22 cellular contexts compared by ENCODE assay signal in genomic region chr21:40102682-40103081, GRCh38.
DNase-seq lines count a peak whose midpoint lies in the region; ATAC-seq and TF ChIP-seq lines count a peak whose summit lies in the region.
"Had no signal": no experiment of that assay in that cellular context is flagged by ENCODE, and none has a peak within 500 bp of the region (broad histone marks: within the 10 kb centered on the region; RNA-seq: fewer than 3 reads in every experiment).

No MANE protein-coding gene starts in this region.

- no peak overlapping the region for H3K4me2 ChIP-seq in GM23338
- H3K4me2 ChIP-seq: A549; BLaER1 treated with 17β-estradiol and CSF1 and Interleukin-3, amounts not matched to agents 10 nM and 100 nM had no signal

- peak; percentile 81 for ATAC-seq in GM23338
- peak; percentile 56 for ATAC-seq in WTC11
- no peak for ATAC-seq in stimulated activated naive CD8-positive, alpha-beta T cell treated with anti-CD3 and anti-CD28 coated beads, Interleukin-15, amount 100 ng/mL, for 72 hours
- ATAC-seq: A549, GM12878, HCT116 had no signal

- no peaks in the 10 kb centered on the region for H3F3A ChIP-seq in GM23338 (replicated peaks; ENCODE audit: low read depth)

- no peak overlapping the region for H2AFZ ChIP-seq in GM23338

- no peaks in the 10 kb centered on the region; the same call in 1 of the 2 replicates for H3K4me1 ChIP-seq in GM23338 (ENCODE audit: insufficient read depth)
- H3K4me1 ChIP-seq: A549; BE2C; BLaER1 treated with 17β-estradiol and CSF1 and Interleukin-3, amounts not matched to agents 10 nM and 100 nM had no signal

- DNase-seq in GM23338 (ENCODE audit: low spot score) (no peak), WTC11 (ENCODE audit: low spot score) (no peak), iPS-NIHi11 (ENCODE audit: low spot score) (peak; percentile 33), NCI-H2227 treated with DMSO at 0.1 percent for 48 hours (lab: John Stamatoyannopoulos, UW) (no peak), DMS153 (lab: John Stamatoyannopoulos, UW) (no peak)
- no peak for DNase-seq in stimulated activated naive CD8-positive, alpha-beta T cell treated with anti-CD3 and anti-CD28 coated beads, Interleukin-15, amount 100 ng/mL, for 72 hours
- DNase-seq: 8988T; ACHN; AML-193; BE2C; Calu3; CD4-positive, alpha-beta T cell; CD8-positive, alpha-beta memory T cell; DND-41; GDM1; GOT3; H9 had no signal

- H3K27ac ChIP-seq in GM23338 (ENCODE audit: low read depth) = no peak overlapping the region
- H3K27ac ChIP-seq: A549; BLaER1 treated with 17β-estradiol and CSF1 and Interleukin-3, amounts not matched to agents 10 nM and 100 nM had no signal

- TF ChIP-seq CTCF in GM23338 (conservative IDR thresholded peaks at IDR 0.05; ENCODE audit: low read depth in 2 of 2) (no peak), WTC11 (IDR thresholded peaks at IDR 0.05) (no peak)

- H3K9me3 Mint-ChIP-seq in GM23338 = peaks cover 57% of the 10 kb centered on the region
- peaks cover 28% of the 10 kb centered on the region for H3K9me3 Mint-ChIP-seq in WTC11
- H3K9me3 Mint-ChIP-seq in stimulated activated naive CD8-positive, alpha-beta T cell treated with anti-CD3 and anti-CD28 coated beads, Interleukin-15, amount 100 ng/mL, for 72 hours = peaks cover 9 to 30% of the 10 kb centered on the region in 2 donors

- H3K27me3 Mint-ChIP-seq in GM23338 (ENCODE audit: insufficient read depth, low read depth, poor library complexity) (peaks cover 5% of the 10 kb centered on the region), WTC11 (ENCODE audit: low read depth) (peaks cover under 1% of the 10 kb centered on the region; the same call in 1 of the 2 replicates)
- no peaks in the 10 kb centered on the region for H3K27me3 Mint-ChIP-seq in stimulated activated naive CD8-positive, alpha-beta T cell treated with anti-CD3 and anti-CD28 coated beads, Interleukin-15, amount 100 ng/mL, for 72 hours
- H3K27me3 Mint-ChIP-seq: CD4-positive, alpha-beta T cell; CD8-positive, alpha-beta memory T cell had no signal

- H3K4me3 Mint-ChIP-seq in GM23338 (no peak overlapping the region), WTC11 (no peak overlapping the region)
- no peak overlapping the region for H3K4me3 Mint-ChIP-seq in stimulated activated naive CD8-positive, alpha-beta T cell treated with anti-CD3 and anti-CD28 coated beads, Interleukin-15, amount 100 ng/mL, for 72 hours
- H3K4me3 Mint-ChIP-seq: CD14-positive monocyte; CD4-positive, alpha-beta T cell; CD8-positive, alpha-beta memory T cell; H9 had no signal

- H3K9me2 ChIP-seq in GM23338 (ENCODE audit: insufficient read depth) = no peaks in the 10 kb centered on the region

- H3K27me3 ChIP-seq in GM23338 (ENCODE audit: insufficient read depth) = no peaks in the 10 kb centered on the region
- H3K27me3 ChIP-seq: BE2C; BLaER1 treated with 17β-estradiol and CSF1 and Interleukin-3, amounts not matched to agents 10 nM and 100 nM had no signal

- H3K27ac Mint-ChIP-seq in GM23338 (no peak overlapping the region), WTC11 (no peak overlapping the region)
- no peak overlapping the region for H3K27ac Mint-ChIP-seq in stimulated activated naive CD8-positive, alpha-beta T cell treated with anti-CD3 and anti-CD28 coated beads, Interleukin-15, amount 100 ng/mL, for 72 hours
- H3K27ac Mint-ChIP-seq: CD14-positive monocyte; CD4-positive, alpha-beta T cell; CD8-positive, alpha-beta memory T cell; H9 had no signal

- no peak overlapping the region for H3K4me3 ChIP-seq in GM23338
- H3K4me3 ChIP-seq: A549; BLaER1 treated with 17β-estradiol and CSF1 and Interleukin-3, amounts not matched to agents 10 nM and 100 nM; GM12878 had no signal

- peaks cover 4% of the 10 kb centered on the region; the same call in 1 of the 3 replicates for H3K4me1 Mint-ChIP-seq in GM23338
- H3K4me1 Mint-ChIP-seq in WTC11 = peaks cover 6% of the 10 kb centered on the region
- no peaks in the 10 kb centered on the region for H3K4me1 Mint-ChIP-seq in stimulated activated naive CD8-positive, alpha-beta T cell treated with anti-CD3 and anti-CD28 coated beads, Interleukin-15, amount 100 ng/mL, for 72 hours
- H3K4me1 Mint-ChIP-seq: CD14-positive monocyte; CD8-positive, alpha-beta memory T cell had no signal

- CTCF ChIA-PET in WTC11 (lab: Charles Lee) = interaction anchor here (0.8 to 1.0 kb wide), 2 partner anchors 18 to 41 kb away, joined by 3 read pairs; no protein-coding TSS in a partner anchor

- H3K36me3 Mint-ChIP-seq in GM23338 (ENCODE audit: low read depth) (peaks cover 4% of the 10 kb centered on the region), WTC11 (peaks cover 12% of the 10 kb centered on the region)
- H3K36me3 Mint-ChIP-seq: CD14-positive monocyte; CD8-positive, alpha-beta memory T cell had no signal

- H4K20me1 ChIP-seq in GM23338 (replicated peaks; ENCODE audit: insufficient read depth) = no peaks in the 10 kb centered on the region
- H4K20me1 ChIP-seq: BLaER1 treated with 17β-estradiol and CSF1 and Interleukin-3, amounts not matched to agents 10 nM and 100 nM had no signal

- POLR2A ChIA-PET in WTC11 (lab: Charles Lee) = no interaction called here

- H3K79me2 ChIP-seq in GM23338 (replicated peaks; ENCODE audit: insufficient read depth) = no peaks in the 10 kb centered on the region

- H3K36me3 ChIP-seq in GM23338 (ENCODE audit: insufficient read depth) = no peaks in the 10 kb centered on the region
- H3K36me3 ChIP-seq: BE2C; BLaER1 treated with 17β-estradiol and CSF1 and Interleukin-3, amounts not matched to agents 10 nM and 100 nM had no signal

TF ChIP-seq in GM23338, 12 proteins besides CTCF, POLR2A, EP300 and RAD21 (continues in another document):
- TF ChIP-seq EZH2 (IDR thresholded peaks at IDR 0.05; ENCODE audit: low read depth, unreplicated experiment) = no peak
- TF ChIP-seq REST (IDR thresholded peaks at IDR 0.05; ENCODE audit: unreplicated experiment) = no peak
- no peak for TF ChIP-seq EZH2phosphoT487 (IDR thresholded peaks at IDR 0.05; ENCODE audit: unreplicated experiment)
- no peak for TF ChIP-seq STAT1 (IDR thresholded peaks at IDR 0.05; ENCODE audit: unreplicated experiment)
- TF ChIP-seq JUNB (IDR thresholded peaks at IDR 0.05; ENCODE audit: unreplicated experiment) = no peak
- no peak for TF ChIP-seq NANOG (IDR thresholded peaks at IDR 0.05; ENCODE audit: borderline replicate concordance)
- no peak for TF ChIP-seq ZNF331 (CRISPR knock-in tag; IDR thresholded peaks at IDR 0.05; ENCODE audit: low read depth)

TF ChIP-seq in WTC11, 78 proteins besides CTCF, POLR2A, EP300 and RAD21:
- TF ChIP-seq ZNF423 (CRISPR knock-in tag; IDR thresholded peaks at IDR 0.05) (0 out of 2 replicates have a peak, but pooled peaks have one; percentile 17), ZSCAN18 (CRISPR knock-in tag; IDR thresholded peaks at IDR 0.05) (no peak)
TF ChIP-seq in WTC11: peak in this region for 1.
